In the genomic region with DNA sequence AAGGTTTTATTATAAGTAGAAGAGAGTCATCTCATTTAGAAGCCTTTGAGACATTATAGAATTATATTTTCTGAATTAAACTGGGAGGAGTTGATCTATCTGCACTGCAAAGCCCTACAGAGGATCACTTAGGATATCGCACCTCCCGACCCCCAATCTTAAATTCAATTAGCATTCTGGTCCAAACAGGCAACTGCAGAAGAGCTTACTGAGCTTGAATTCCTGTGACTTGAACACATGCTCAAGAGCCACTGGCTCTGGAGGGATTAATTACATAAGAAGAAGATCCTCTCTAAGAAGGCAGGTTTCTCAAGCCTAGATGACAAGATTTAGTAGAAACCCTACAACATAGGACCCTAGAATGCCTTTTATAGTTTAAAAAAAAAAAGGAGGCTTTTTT, we compare ENCODE assay signal across 27 cellular contexts.
"Had no signal": no experiment of that assay in that cellular context is flagged by ENCODE, and none has a peak within 500 bp of the region (broad histone marks: within the 10 kb centered on the region; RNA-seq: fewer than 3 reads in every experiment).

No MANE protein-coding gene starts in this region.

- H3K27me3 ChIP-seq: brain microvascular endothelial cell, dorsolateral prefrontal cortex had no signal

- H3K4me3 ChIP-seq: coronary artery, dorsolateral prefrontal cortex had no signal

- H3K4me3 Mint-ChIP-seq: activated B cell treated with CpG ODN at 0.5 μM for 24 hours; activated CD8-positive, alpha-beta T cell treated with anti-CD3 and anti-CD28 coated beads for 36 hours; activated naive CD8-positive, alpha-beta T cell; activated T-cell treated with anti-CD3 and anti-CD28 coated beads, Interleukin-2, amount 50 U/mL, for 4 hours; activated T-helper 17 cell treated with anti-CD3 and anti-CD28 coated beads, Interleukin-2, amount 50 U/mL, for 72 hours; central memory CD8-positive, alpha-beta T cell; dendritic cell treated with granulocyte-macrophage colony-stimulating factor and Interleukin-4, amounts not matched to agents 40 ng/mL and 50 ng/mL, for 4 days; endodermal cell had no signal

- H3K36me3 ChIP-seq: brain microvascular endothelial cell had no signal

- H3K27ac Mint-ChIP-seq: activated B cell treated with CpG ODN at 0.5 μM for 24 hours; activated CD8-positive, alpha-beta T cell treated with anti-CD3 and anti-CD28 coated beads for 36 hours; activated naive CD8-positive, alpha-beta T cell; activated T-helper 17 cell treated with anti-CD3 and anti-CD28 coated beads, Interleukin-2, amount 50 U/mL, for 72 hours; dendritic cell treated with granulocyte-macrophage colony-stimulating factor and Interleukin-4, amounts not matched to agents 40 ng/mL and 50 ng/mL, for 4 days; endodermal cell had no signal

- H3K27me3 Mint-ChIP-seq: activated B cell treated with CpG ODN at 0.5 μM for 24 hours; activated CD8-positive, alpha-beta T cell treated with anti-CD3 and anti-CD28 coated beads for 36 hours; activated naive CD8-positive, alpha-beta T cell; activated T-helper 17 cell treated with anti-CD3 and anti-CD28 coated beads, Interleukin-2, amount 50 U/mL, for 72 hours; central memory CD8-positive, alpha-beta T cell; dendritic cell treated with granulocyte-macrophage colony-stimulating factor and Interleukin-4, amounts not matched to agents 40 ng/mL and 50 ng/mL, for 4 days had no signal

- H3K36me3 Mint-ChIP-seq: activated naive CD8-positive, alpha-beta T cell had no signal

- H3K27ac ChIP-seq: brain microvascular endothelial cell, coronary artery, dorsolateral prefrontal cortex had no signal

- H3K4me1 Mint-ChIP-seq: activated B cell treated with CpG ODN at 0.5 μM for 24 hours; activated T-helper 17 cell treated with anti-CD3 and anti-CD28 coated beads, Interleukin-2, amount 50 U/mL, for 72 hours; central memory CD8-positive, alpha-beta T cell; endodermal cell had no signal

- H3K9me3 Mint-ChIP-seq: activated B cell treated with CpG ODN at 0.5 μM for 24 hours; activated T-cell treated with anti-CD3 and anti-CD28 coated beads, Interleukin-2, amount 50 U/mL, for 4 hours; activated T-helper 17 cell treated with anti-CD3 and anti-CD28 coated beads, Interleukin-2, amount 50 U/mL, for 72 hours; central memory CD8-positive, alpha-beta T cell had no signal

- DNase-seq: activated B cell treated with CpG ODN at 0.5 μM for 24 hours; activated CD4-positive, alpha-beta T cell treated with anti-CD3 and anti-CD28 coated beads for 48 hours; activated CD4-positive, alpha-beta T cell treated with anti-CD3 and anti-CD28 coated beads, Interleukin-2, amount 50 U/mL, for 1 hour; activated CD4-positive, alpha-beta T cell treated with anti-CD3 and anti-CD28 coated beads, Interleukin-2, amount 50 U/mL, for 48 hours; activated CD8-positive, alpha-beta memory T cell treated with anti-CD3 and anti-CD28 coated beads for 24 hours; activated CD8-positive, alpha-beta T cell treated with anti-CD3 and anti-CD28 coated beads for 36 hours; activated effector memory CD4-positive, alpha-beta T cell treated with Interleukin-2 at 50 U/mL for 16 hours; activated gamma-delta T cell treated with Interleukin-2 at 50 U/mL for 16 hours; activated naive CD4-positive, alpha-beta T cell treated with anti-CD3 and anti-CD28 coated beads, Interleukin-2, amount 50 U/mL, for 16 hours; activated naive CD4-positive, alpha-beta T cell treated with Interleukin-2 at 50 U/mL for 16 hours; activated T-cell treated with anti-CD3 and anti-CD28 coated beads, Interleukin-2, amount 50 U/mL, for 4 hours; amniotic stem cell; anterior cingulate cortex; brain microvascular endothelial cell; dorsolateral prefrontal cortex; effector memory CD4-positive, alpha-beta T cell; endodermal cell; foreskin fibroblast; head of caudate nucleus; T-helper 2 cell had no signal

- ATAC-seq: activated CD4-positive, CD25-positive, alpha-beta regulatory T cell treated with anti-CD3 and anti-CD28 coated beads, Interleukin-2, amount 50 U/mL, for 24 hours; activated CD8-positive, alpha-beta T cell treated with anti-CD3 and anti-CD28 coated beads for 36 hours; activated T-cell treated with anti-CD3 and anti-CD28 coated beads, Interleukin-2, amount 50 U/mL, for 4 hours; activated T-helper 17 cell treated with anti-CD3 and anti-CD28 coated beads, Interleukin-2, amount 50 U/mL, for 72 hours; esophagus mucosa had no signal
